ENCODE assay signal across 1 cellular context in genomic region chr14:102545461-102546265, GRCh38.
A peak's percentile ranks its signal among the peaks of the same experiment; 100 is the strongest.
TF ChIP-seq lines count a peak whose summit lies in the region.

No MANE protein-coding gene starts in this region.

TF ChIP-seq in HepG2, 621 proteins besides CTCF, POLR2A, EP300 and RAD21 (continued from another document and continues in another):
- no peak for TF ChIP-seq RFX3 (CRISPR knock-in tag; IDR thresholded peaks at IDR 0.05)
- TF ChIP-seq ELF1 (CRISPR knock-in tag; IDR thresholded peaks at IDR 0.05): no peak
- TF ChIP-seq ZNF431 (CRISPR knock-in tag; IDR thresholded peaks at IDR 0.05; ENCODE audit: borderline replicate concordance, low read depth): 0 out of 2 replicates have a peak, but pooled peaks have one; percentile 35
- 0 out of 2 replicates have a peak, but pooled peaks have one; percentile 35 for TF ChIP-seq AFF4 (CRISPR knock-in tag; IDR thresholded peaks at IDR 0.05)
- no peak for TF ChIP-seq HNRNPUL1 (IDR thresholded peaks at IDR 0.05; ENCODE audit: low read depth, low read length)
- TF ChIP-seq MTF1 (CRISPR knock-in tag; IDR thresholded peaks at IDR 0.05): no peak
- TF ChIP-seq RERE (CRISPR knock-in tag; IDR thresholded peaks at IDR 0.05; ENCODE audit: low read depth): no peak
- no peak for TF ChIP-seq MTERF4 (CRISPR knock-in tag; IDR thresholded peaks at IDR 0.05)
- no peak for TF ChIP-seq PITX1 (CRISPR knock-in tag; IDR thresholded peaks at IDR 0.05)
- 0 out of 2 replicates have a peak, but pooled peaks have one; percentile 45 for TF ChIP-seq GFI1 (CRISPR knock-in tag; IDR thresholded peaks at IDR 0.05; ENCODE audit: borderline replicate concordance)
- no peak for TF ChIP-seq ZNF792 (CRISPR knock-in tag; IDR thresholded peaks at IDR 0.05)
- peak in 1 of 2 experiments; percentile 37; a peak in 1 of 4 replicates for TF ChIP-seq REST (IDR thresholded peaks at IDR 0.05; ENCODE audit: borderline replicate concordance in 1 of 2, low read depth in 1 of 2, low read length in 2 of 2)
- TF ChIP-seq KAT7 (CRISPR knock-in tag; IDR thresholded peaks at IDR 0.05; ENCODE audit: borderline replicate concordance): 0 out of 2 replicates have a peak, but pooled peaks have one; percentile 13
- no peak for TF ChIP-seq ZBTB33 (CRISPR knock-in tag; IDR thresholded peaks at IDR 0.05)
- no peak for TF ChIP-seq SOX6 (IDR thresholded peaks at IDR 0.05)
- TF ChIP-seq SOX6 (CRISPR knock-in tag; IDR thresholded peaks at IDR 0.05): no peak
- peak; percentile 37; the same call in 1 of the 2 replicates for TF ChIP-seq RXRA (CRISPR knock-in tag; IDR thresholded peaks at IDR 0.05)
- no peak for TF ChIP-seq E2F5 (CRISPR knock-in tag; conservative IDR thresholded peaks at IDR 0.05)
- no peak for TF ChIP-seq ZKSCAN5 (CRISPR knock-in tag; IDR thresholded peaks at IDR 0.05)
- TF ChIP-seq GATAD1 (CRISPR knock-in tag; IDR thresholded peaks at IDR 0.05): no peak
- TF ChIP-seq TARDBP (CRISPR knock-in tag; IDR thresholded peaks at IDR 0.05): 0 out of 2 replicates have a peak, but pooled peaks have one; percentile 12
- no peak; the same call in 1 of the 2 replicates for TF ChIP-seq HINFP (CRISPR knock-in tag; IDR thresholded peaks at IDR 0.05; ENCODE audit: low read depth)
- no peak for TF ChIP-seq ZFP36L1 (CRISPR knock-in tag; IDR thresholded peaks at IDR 0.05)
- TF ChIP-seq ZNF605 (CRISPR knock-in tag; IDR thresholded peaks at IDR 0.05): peak; percentile 72; the same call in 1 of the 2 replicates
- TF ChIP-seq SSRP1 (CRISPR knock-in tag; IDR thresholded peaks at IDR 0.05): no peak
- no peak for TF ChIP-seq MIER3 (CRISPR knock-in tag; IDR thresholded peaks at IDR 0.05; ENCODE audit: borderline replicate concordance)
- no peak for TF ChIP-seq PRDM15 (CRISPR knock-in tag; IDR thresholded peaks at IDR 0.05)
- no peak for TF ChIP-seq RELA (CRISPR knock-in tag; IDR thresholded peaks at IDR 0.05)
- 0 out of 2 replicates have a peak, but pooled peaks have one; percentile 13 for TF ChIP-seq ZNF703 (CRISPR knock-in tag; IDR thresholded peaks at IDR 0.05; ENCODE audit: borderline replicate concordance)
- no peak for TF ChIP-seq ZNF354B (CRISPR knock-in tag; IDR thresholded peaks at IDR 0.05)
- no peak for TF ChIP-seq ELF3 (CRISPR knock-in tag; IDR thresholded peaks at IDR 0.05)
- TF ChIP-seq ZNF569 (CRISPR knock-in tag; IDR thresholded peaks at IDR 0.05; ENCODE audit: borderline replicate concordance): no peak
- TF ChIP-seq IKZF5 (CRISPR knock-in tag; IDR thresholded peaks at IDR 0.05): no peak
- no peak for TF ChIP-seq ZNF282 (IDR thresholded peaks at IDR 0.05; ENCODE audit: partially characterized antibody)
